Comparison of ENCODE assay signal across 15 cellular contexts in the genomic region with DNA sequence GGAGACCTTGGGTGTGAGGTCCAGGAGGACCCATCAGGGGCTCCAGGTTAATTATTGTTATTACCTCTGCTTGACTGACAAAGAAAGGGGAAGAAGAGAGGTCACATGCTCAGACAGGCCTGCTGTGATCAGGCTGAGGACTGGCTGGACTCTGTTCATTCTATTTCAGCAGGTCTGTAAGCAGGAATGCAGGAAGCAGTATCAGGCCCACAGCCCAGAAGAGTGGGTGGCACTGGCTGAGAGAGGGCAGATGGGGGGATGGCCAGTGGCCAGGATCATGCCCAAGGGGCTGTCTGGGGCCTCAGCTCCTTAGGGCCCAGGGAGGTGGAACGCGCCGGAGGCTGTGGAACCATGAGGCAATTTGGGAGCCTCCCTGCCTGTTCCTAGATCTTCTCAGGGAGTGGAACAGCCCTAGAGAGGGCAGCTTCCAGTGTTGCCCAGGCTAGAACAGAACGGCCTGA. TPM values are rescaled to one million over a fixed set of nuclear protein-coding genes. Genes with fewer than 3 reads are reported as not detected.
DNase-seq lines count a peak whose midpoint lies in the region; ATAC-seq and TF ChIP-seq lines count a peak whose summit lies in the region.
"Had no signal": no experiment of that assay in that cellular context is flagged by ENCODE, and none has a peak within 500 bp of the region (broad histone marks: within the 10 kb centered on the region; RNA-seq: fewer than 3 reads in every experiment).

No MANE protein-coding gene starts in this region.

- no peaks in the 10 kb centered on the region for H3F3A ChIP-seq in SK-N-SH (replicated peaks; ENCODE audit: insufficient read depth)

- no peaks in the 10 kb centered on the region for H3K9me2 ChIP-seq in SK-N-SH

- no peak for TF ChIP-seq EP300 in SK-N-SH (IDR thresholded peaks at IDR 0.05; ENCODE audit: borderline replicate concordance in 1 of 2, low read depth in 1 of 2, low read length in 1 of 2)
- no peak for TF ChIP-seq EP300 in sigmoid colon (IDR thresholded peaks at IDR 0.05)

- TF ChIP-seq RAD21 in SK-N-SH (IDR thresholded peaks at IDR 0.05; ENCODE audit: low read length), result no peak

- H3K9me3 ChIP-seq in SK-N-SH (no peaks in the 10 kb centered on the region), esophagus (ENCODE audit: control insufficient read depth in 2 of 2, insufficient read depth in 1 of 2, low read depth in 1 of 2, low read length in 1 of 2) (no peaks in the 10 kb centered on the region), upper lobe of right lung (no peaks in the 10 kb centered on the region), sigmoid colon (no peaks in the 10 kb centered on the region)

- H3K4me2 ChIP-seq in SK-N-SH, result no peak overlapping the region

- TF ChIP-seq POLR2A in sigmoid colon (IDR thresholded peaks at IDR 0.05), result no peak

- H3K27ac Mint-ChIP-seq in nephron progenitor cell, result peak overlapping the region; percentile 37
- H3K27ac Mint-ChIP-seq: activated CD8-positive, alpha-beta T cell treated with anti-CD3 and anti-CD28 coated beads, Interleukin-2, amount 10 ng/mL, durations not matched to agents 7 days and 5 days; activated naive CD4-positive, alpha-beta T cell treated with anti-CD3 and anti-CD28 coated beads, Interleukin-2, amount 50 U/mL, for 24 hours had no signal

- POLR2A ChIA-PET in SK-N-SH (lab: Yijun Ruan, JAX), result no interaction called here

- peaks cover 21% of the 10 kb centered on the region for H3K27me3 Mint-ChIP-seq in nephron progenitor cell (ENCODE audit: low read depth, poor library complexity)

- no peak for TF ChIP-seq CTCF in SK-N-SH (IDR thresholded peaks at IDR 0.05)
- TF ChIP-seq CTCF in nephron progenitor cell (IDR thresholded peaks at IDR 0.05), result no peak
- TF ChIP-seq CTCF in upper lobe of right lung (IDR thresholded peaks at IDR 0.05), result no peak
- TF ChIP-seq CTCF in sigmoid colon (IDR thresholded peaks at IDR 0.05), result no peak

- H2AFZ ChIP-seq in SK-N-SH (ENCODE audit: low read depth), result no peak overlapping the region

- no peaks in the 10 kb centered on the region for H4K20me1 ChIP-seq in SK-N-SH (ENCODE audit: insufficient read depth)

- H3K36me3 ChIP-seq in SK-N-SH (replicated peaks in 1 of 2; ENCODE audit: control insufficient read depth in 1 of 2, insufficient read depth in 2 of 2, low read length in 1 of 2), result no peaks in the 10 kb centered on the region
- H3K36me3 ChIP-seq in esophagus (ENCODE audit: control insufficient read depth in 2 of 2, insufficient read depth in 2 of 2, low read length in 1 of 2), result no peaks in the 10 kb centered on the region
- no peaks in the 10 kb centered on the region for H3K36me3 ChIP-seq in upper lobe of right lung
- no peaks in the 10 kb centered on the region for H3K36me3 ChIP-seq in sigmoid colon

- ATAC-seq in SK-N-SH treated with all-trans-retinoic acid at 6 μM for 48 hours (peak; percentile 30; the same call in 2 of the 3 replicates), upper lobe of right lung (peak; percentile 48)
- ATAC-seq: activated CD8-positive, alpha-beta T cell treated with anti-CD3 and anti-CD28 coated beads, Interleukin-2, amount 10 ng/mL, durations not matched to agents 7 days and 5 days had no signal

- WGBS in SK-N-SH (ENCODE audit: low lambda C conversion rate), result no CpG with 5 or more reads among the region's 4 CpGs
- 47 to 64% methylated on average over 4 of the region's 4 CpGs for WGBS in esophagus, 2 donors
- 92 to 94% methylated on average over 4 of the region's 4 CpGs for WGBS in sigmoid colon, 2 donors

- peaks cover 28% of the 10 kb centered on the region for H3K4me1 Mint-ChIP-seq in nephron progenitor cell

- H3K9ac ChIP-seq in SK-N-SH, result no peak overlapping the region

- peak overlapping the region in 1 of 2 experiments; percentile 58; a peak in 1 of 4 replicates for H3K27ac ChIP-seq in SK-N-SH (ENCODE audit: low read depth in 2 of 2, low read length in 1 of 2)
- peak overlapping the region; percentile 88 to 92 for H3K27ac ChIP-seq in esophagus (ENCODE audit: low read depth in 2 of 2, low read length in 1 of 2)
- H3K27ac ChIP-seq in upper lobe of right lung, result no peak overlapping the region
- no peak overlapping the region for H3K27ac ChIP-seq in sigmoid colon

- H3K27me3 ChIP-seq in SK-N-SH (ENCODE audit: insufficient read depth) (peaks cover 25% of the 10 kb centered on the region; the same call in 1 of the 2 replicates), esophagus (ENCODE audit: control insufficient read depth in 1 of 2, insufficient read depth in 2 of 2, low read length in 2 of 2) (no peaks in the 10 kb centered on the region), upper lobe of right lung (no peaks in the 10 kb centered on the region), sigmoid colon (no peaks in the 10 kb centered on the region)

- no peaks in the 10 kb centered on the region for H3K36me3 Mint-ChIP-seq in nephron progenitor cell (ENCODE audit: low read depth)
- H3K36me3 Mint-ChIP-seq: activated naive CD4-positive, alpha-beta T cell treated with anti-CD3 and anti-CD28 coated beads, Interleukin-2, amount 50 U/mL, for 24 hours had no signal

- CTCF ChIA-PET in SK-N-SH (lab: Yijun Ruan, JAX), result interaction anchor here (1.1 to 2.7 kb wide), 7 partner anchors 9 to 445 kb away, joined by 3 to 10 read pairs (median 4); no protein-coding TSS in a partner anchor

- no peak overlapping the region for H3K4me3 Mint-ChIP-seq in nephron progenitor cell
- H3K4me3 Mint-ChIP-seq: activated CD8-positive, alpha-beta T cell treated with anti-CD3 and anti-CD28 coated beads, Interleukin-2, amount 10 ng/mL, durations not matched to agents 7 days and 5 days; activated naive CD4-positive, alpha-beta T cell treated with anti-CD3 and anti-CD28 coated beads, Interleukin-2, amount 50 U/mL, for 24 hours had no signal

- no peaks in the 10 kb centered on the region for H3K79me2 ChIP-seq in SK-N-SH (ENCODE audit: insufficient read depth)

- DNase-seq in SK-N-SH (no peak), nephron progenitor cell (no peak), upper lobe of right lung (no peak), sigmoid colon (no peak), epidermal melanocyte (ENCODE audit: insufficient read length, low spot score) (no peak)
- no peak for DNase-seq in activated CD4-positive, alpha-beta T cell treated with anti-CD3 and anti-CD28 coated beads for 48 hours
- DNase-seq: activated CD8-positive, alpha-beta T cell treated with anti-CD3 and anti-CD28 coated beads, Interleukin-2, amount 10 ng/mL, durations not matched to agents 7 days and 5 days; COR-L47; effector memory CD4-positive, alpha-beta T cell; MV-4-11; stimulated activated CD4-positive, alpha-beta T cell treated with anti-CD3 and anti-CD28 coated beads, Interleukin-15, amount 100 ng/mL, for 24 hours; T-helper 1 cell had no signal

- H3K4me3 ChIP-seq in SK-N-SH (ENCODE audit: low read depth in 2 of 2, low read length in 1 of 2) (no peak overlapping the region), esophagus (ENCODE audit: low read depth in 1 of 2, low read length in 2 of 2) (no peak overlapping the region), upper lobe of right lung (no peak overlapping the region), sigmoid colon (no peak overlapping the region)

- intact Hi-C loops in upper lobe of right lung (cut with DNase I) (no loop called here), sigmoid colon (cut with DNase I) (no loop called here)

- no peaks in the 10 kb centered on the region for H3K9me3 Mint-ChIP-seq in nephron progenitor cell
- H3K9me3 Mint-ChIP-seq: activated naive CD4-positive, alpha-beta T cell treated with anti-CD3 and anti-CD28 coated beads, Interleukin-2, amount 50 U/mL, for 24 hours had no signal

- peaks cover 0 to 24% of the 10 kb centered on the region in 2 experiments; a peak in 1 of 4 replicates for H3K4me1 ChIP-seq in SK-N-SH (ENCODE audit: control insufficient read depth in 1 of 2, insufficient read depth in 2 of 2, low read depth in 1 of 2, low read length in 1 of 2)
- H3K4me1 ChIP-seq in esophagus (ENCODE audit: control insufficient read depth in 2 of 2, insufficient read depth in 2 of 2, low read length in 1 of 2), result peaks cover 6 to 17% of the 10 kb centered on the region in 2 donors
- peaks cover 7% of the 10 kb centered on the region for H3K4me1 ChIP-seq in upper lobe of right lung
- H3K4me1 ChIP-seq in sigmoid colon, result peaks cover 0 to 8% (median 0%) of the 10 kb centered on the region in 4 donors

TF ChIP-seq in SK-N-SH treated with all-trans-retinoic acid at 6 μM for 48 hours, 23 proteins besides CTCF, POLR2A, EP300 and RAD21 (continues in another document):
- TF ChIP-seq CREB5 (CRISPR knock-in tag; IDR thresholded peaks at IDR 0.05; ENCODE audit: low read depth) (no peak), ZC3H10 (CRISPR knock-in tag; IDR thresholded peaks at IDR 0.05) (no peak), CSDC2 (CRISPR knock-in tag; IDR thresholded peaks at IDR 0.05) (no peak)

TF ChIP-seq in SK-N-SH, 30 proteins besides CTCF, POLR2A, EP300 and RAD21:
- TF ChIP-seq TCF12 (IDR thresholded peaks at IDR 0.05) (no peak), JUND (IDR thresholded peaks at IDR 0.05) (no peak), CHD2 (IDR thresholded peaks at IDR 0.05; ENCODE audit: low read length, partially characterized antibody) (no peak), SIN3A (IDR thresholded peaks at IDR 0.05; ENCODE audit: borderline replicate concordance, low read depth, low read length) (no peak), MXI1 (IDR thresholded peaks at IDR 0.05; ENCODE audit: low read depth, low read length) (no peak)

RNA-seq across cellular contexts. Expression of gene ZBTB7C, which starts 43.7 kb away (rescaled TPM):
- polyA plus RNA-seq in SK-N-SH (2012; rRNA removed), result 0.05 and 0.15 TPM in 2 replicates
- polyA plus RNA-seq in SK-N-SH (2012; cell fraction: cytosol; rRNA removed), result 0.08 and 0.12 TPM in 2 replicates
- polyA plus RNA-seq in SK-N-SH (2012; cell fraction: nucleus; rRNA removed), result 0.04 and 0.05 TPM in 2 replicates
- polyA plus RNA-seq in esophagus, result 10 to 100 TPM; 20.6 to 24.5 TPM
- 17.7 TPM for total RNA-seq in upper lobe of right lung
- total RNA-seq in sigmoid colon, result 1 to 10 TPM in 1 of 4 donors, under 1 TPM in 3; 0.41 to 1.7 (median 0.60) TPM
- polyA plus RNA-seq in sigmoid colon, result 10 to 100 TPM; 16.9 to 18.6 (median 18.5) TPM
- total RNA-seq: activated CD8-positive, alpha-beta T cell treated with anti-CD3 and anti-CD28 coated beads, Interleukin-2, amount 10 ng/mL, durations not matched to agents 7 days and 5 days had no signal

Comparison
In these comparisons a context has a peak if more than half of its experiments do, and no peak if none do; other contexts are left out.
1. H3K27ac ChIP-seq: peak in esophagus (2 of 2); none in upper lobe of right lung (single experiment) and sigmoid colon (0 of 4).
2. RNA of gene ZBTB7C, which starts 43.7 kb away (polyA plus RNA-seq): 20.6 to 24.5 TPM in esophagus and 16.9 to 18.6 TPM in sigmoid colon; 0.04 to 0.15 TPM in SK-N-SH; every median in the first group is over 10 times any median in the second.